1 cellular context compared by ENCODE assay signal in genomic region chr1:155940531-155940992, GRCh38.
TF ChIP-seq lines count a peak whose summit lies in the region.

No MANE protein-coding gene starts in this region.

TF ChIP-seq in HepG2, 621 proteins besides CTCF, POLR2A, EP300 and RAD21 (continued from another document and continues in another):
- no peak for TF ChIP-seq GPBP1L1 (CRISPR knock-in tag; IDR thresholded peaks at IDR 0.05)
- TF ChIP-seq ZNF44 (CRISPR knock-in tag; IDR thresholded peaks at IDR 0.05) = no peak
- TF ChIP-seq ZNF30 (CRISPR knock-in tag; IDR thresholded peaks at IDR 0.05) = no peak
- no peak for TF ChIP-seq PRMT3 (CRISPR knock-in tag; IDR thresholded peaks at IDR 0.05; ENCODE audit: borderline replicate concordance, low read depth)
- TF ChIP-seq TFAP4 (IDR thresholded peaks at IDR 0.05; ENCODE audit: borderline replicate concordance, low read depth) = no peak
- TF ChIP-seq ATM (IDR thresholded peaks at IDR 0.05; ENCODE audit: borderline replicate concordance) = no peak
- no peak for TF ChIP-seq SUZ12 (IDR thresholded peaks at IDR 0.05; ENCODE audit: low read depth, low read length)
- TF ChIP-seq CCDC6 (CRISPR knock-in tag; IDR thresholded peaks at IDR 0.05) = 0 out of 2 replicates have a peak, but pooled peaks have one; percentile 62
- no peak for TF ChIP-seq SOX13 (IDR thresholded peaks at IDR 0.05)
- TF ChIP-seq SOX13 (CRISPR knock-in tag; conservative IDR thresholded peaks at IDR 0.05 in 1 of 2, IDR thresholded peaks at IDR 0.05 in 1 of 2) = peak in 1 of 2 experiments; percentile 53; a peak in 1 of 4 replicates
- no peak for TF ChIP-seq TOE1 (CRISPR knock-in tag; IDR thresholded peaks at IDR 0.05)
- TF ChIP-seq GABPA (IDR thresholded peaks at IDR 0.05; ENCODE audit: low read depth, low read length) = peak; percentile 51
- peak; percentile 88 for TF ChIP-seq GABPA (CRISPR knock-in tag; IDR thresholded peaks at IDR 0.05; ENCODE audit: low read depth)
- no peak for TF ChIP-seq NR0B2 (CRISPR knock-in tag; IDR thresholded peaks at IDR 0.05)
- no peak; the same call in 1 of the 2 replicates for TF ChIP-seq MTA1 (CRISPR knock-in tag; IDR thresholded peaks at IDR 0.05; ENCODE audit: borderline replicate concordance)
- no peak for TF ChIP-seq SIN3B (IDR thresholded peaks at IDR 0.05; ENCODE audit: low read length)
- TF ChIP-seq CC2D1A (CRISPR knock-in tag; IDR thresholded peaks at IDR 0.05) = no peak
- TF ChIP-seq E2F2 (CRISPR knock-in tag; IDR thresholded peaks at IDR 0.05; ENCODE audit: borderline replicate concordance) = no peak
- 0 out of 2 replicates have a peak, but pooled peaks have one; percentile 16 for TF ChIP-seq ZNF792 (CRISPR knock-in tag; IDR thresholded peaks at IDR 0.05)
- no peak for TF ChIP-seq ZUFSP (CRISPR knock-in tag; IDR thresholded peaks at IDR 0.05; ENCODE audit: borderline replicate concordance)
- TF ChIP-seq SOX6 (IDR thresholded peaks at IDR 0.05) = no peak
- TF ChIP-seq SOX6 (CRISPR knock-in tag; IDR thresholded peaks at IDR 0.05) = no peak
- TF ChIP-seq POLR2AphosphoS2 (IDR thresholded peaks at IDR 0.05; ENCODE audit: low read depth, low read length) = peak; percentile 55; the same call in 1 of the 2 replicates
- no peak for TF ChIP-seq HNF1A (IDR thresholded peaks at IDR 0.05; ENCODE audit: low read depth)
- TF ChIP-seq HNF1A (CRISPR knock-in tag; IDR thresholded peaks at IDR 0.05; ENCODE audit: borderline replicate concordance) = no peak
- no peak for TF ChIP-seq ZNF619 (CRISPR knock-in tag; IDR thresholded peaks at IDR 0.05)
- no peak for TF ChIP-seq SALL2 (CRISPR knock-in tag; IDR thresholded peaks at IDR 0.05)
- no peak for TF ChIP-seq ATF7 (IDR thresholded peaks at IDR 0.05)
- no peak for TF ChIP-seq ATF7 (CRISPR knock-in tag; IDR thresholded peaks at IDR 0.05)
- TF ChIP-seq TCF7 (IDR thresholded peaks at IDR 0.05; ENCODE audit: low read depth) = no peak
- TF ChIP-seq CBFB (CRISPR knock-in tag; IDR thresholded peaks at IDR 0.05) = 0 out of 2 replicates have a peak, but pooled peaks have one; percentile 26
- TF ChIP-seq ZNF317 (CRISPR knock-in tag; IDR thresholded peaks at IDR 0.05) = no peak
- TF ChIP-seq TOPORS (CRISPR knock-in tag; IDR thresholded peaks at IDR 0.05) = 0 out of 2 replicates have a peak, but pooled peaks have one; percentile 53
- TF ChIP-seq ZNF18 (CRISPR knock-in tag; IDR thresholded peaks at IDR 0.05; ENCODE audit: insufficient replicate concordance) = no peak
- no peak for TF ChIP-seq PRPF4 (IDR thresholded peaks at IDR 0.05; ENCODE audit: low read depth, low read length, poor library complexity, severe bottlenecking)
- peak; percentile 66 for TF ChIP-seq MAX (IDR thresholded peaks at IDR 0.05)
- TF ChIP-seq BRD4 (CRISPR knock-in tag; IDR thresholded peaks at IDR 0.05) = no peak
- no peak for TF ChIP-seq HDAC6 (IDR thresholded peaks at IDR 0.05; ENCODE audit: low read depth, low read length)
- TF ChIP-seq ZBTB8A (CRISPR knock-in tag; IDR thresholded peaks at IDR 0.05; ENCODE audit: borderline replicate concordance, low read depth) = no peak
- TF ChIP-seq ZNF672 (CRISPR knock-in tag; IDR thresholded peaks at IDR 0.05) = no peak
- no peak for TF ChIP-seq NFKB2 (CRISPR knock-in tag; IDR thresholded peaks at IDR 0.05; ENCODE audit: borderline replicate concordance)
- TF ChIP-seq ZFX (CRISPR knock-in tag; IDR thresholded peaks at IDR 0.05; ENCODE audit: low read depth) = peak; percentile 93
- no peak for TF ChIP-seq NFIB (CRISPR knock-in tag; IDR thresholded peaks at IDR 0.05; ENCODE audit: borderline replicate concordance)
- no peak for TF ChIP-seq NCOR1 (IDR thresholded peaks at IDR 0.05; ENCODE audit: borderline replicate concordance, low read length)
- TF ChIP-seq ZGPAT (CRISPR knock-in tag; IDR thresholded peaks at IDR 0.05) = peak; percentile 23; the same call in 1 of the 2 replicates
- no peak for TF ChIP-seq SMC3 (IDR thresholded peaks at IDR 0.05; ENCODE audit: low read length)
- no peak for TF ChIP-seq POGK (CRISPR knock-in tag; conservative IDR thresholded peaks at IDR 0.05)
- TF ChIP-seq ZNF260 (CRISPR knock-in tag; IDR thresholded peaks at IDR 0.05; ENCODE audit: borderline replicate concordance, low read depth) = no peak
- TF ChIP-seq ZNF10 (CRISPR knock-in tag; IDR thresholded peaks at IDR 0.05; ENCODE audit: borderline replicate concordance, low read depth) = no peak
- TF ChIP-seq HBP1 (CRISPR knock-in tag; IDR thresholded peaks at IDR 0.05; ENCODE audit: low read depth) = 0 out of 2 replicates have a peak, but pooled peaks have one; percentile 45
- no peak for TF ChIP-seq MXD4 (CRISPR knock-in tag; IDR thresholded peaks at IDR 0.05)
